Comparison of ENCODE assay signal across 31 cellular contexts in genomic region chr10:133026726-133027395, GRCh38.
"Had no signal": no experiment of that assay in that cellular context is flagged by ENCODE, and none has a peak within 500 bp of the region (broad histone marks: within the 10 kb centered on the region; RNA-seq: fewer than 3 reads in every experiment).

No MANE protein-coding gene starts in this region.

- ATAC-seq: activated CD4-positive, alpha-beta T cell treated with anti-CD3 and anti-CD28 coated beads for 36 hours; activated CD4-positive, CD25-positive, alpha-beta regulatory T cell treated with anti-CD3 and anti-CD28 coated beads, Interleukin-2, amount 50 U/mL, for 24 hours; activated CD8-positive, alpha-beta memory T cell treated with anti-CD3 and anti-CD28 coated beads, Interleukin-2, amount 10 ng/mL, durations not matched to agents 7 days and 5 days; activated CD8-positive, alpha-beta T cell treated with anti-CD3 and anti-CD28 coated beads, Interleukin-2, amount 10 ng/mL, durations not matched to agents 7 days and 5 days; activated naive CD8-positive, alpha-beta T cell treated with anti-CD3 and anti-CD28 coated beads, Interleukin-2, amount 50 U/mL, for 24 hours had no signal

- H3K9me3 ChIP-seq: ascending aorta, breast epithelium had no signal

- H3K27me3 ChIP-seq: ascending aorta, brain microvascular endothelial cell had no signal

- H3K4me3 ChIP-seq: ascending aorta, breast epithelium had no signal

- H3K4me1 ChIP-seq: ascending aorta, breast epithelium had no signal

- H3K36me3 ChIP-seq: ascending aorta, brain microvascular endothelial cell, breast epithelium had no signal

- FAIRE-seq: colon, TTC549 had no signal

- DNase-seq: activated B cell treated with CpG ODN at 0.5 μM for 24 hours; activated CD4-positive, alpha-beta memory T cell treated with anti-CD3 and anti-CD28 coated beads, Interleukin-2, amount 10 ng/mL, durations not matched to agents 7 days and 5 days; activated CD4-positive, alpha-beta T cell treated with anti-CD3 and anti-CD28 coated beads for 1 hour; activated CD4-positive, alpha-beta T cell treated with anti-CD3 and anti-CD28 coated beads for 36 hours; activated CD4-positive, alpha-beta T cell treated with anti-CD3 and anti-CD28 coated beads for 48 hours; activated CD4-positive, alpha-beta T cell treated with anti-CD3 and anti-CD28 coated beads, Interleukin-2, amount 10 ng/mL, durations not matched to agents 7 days and 5 days; activated CD4-positive, alpha-beta T cell treated with anti-CD3 and anti-CD28 coated beads, Interleukin-2, amount 50 U/mL, for 48 hours; activated CD8-positive, alpha-beta memory T cell treated with anti-CD3 and anti-CD28 coated beads for 24 hours; activated CD8-positive, alpha-beta memory T cell treated with anti-CD3 and anti-CD28 coated beads, Interleukin-2, amount 10 ng/mL, durations not matched to agents 7 days and 5 days; activated CD8-positive, alpha-beta memory T cell treated with anti-CD3 and anti-CD28 coated beads, Interleukin-2, amount 50 U/mL, for 48 hours; activated CD8-positive, alpha-beta T cell treated with anti-CD3 and anti-CD28 coated beads, Interleukin-2, amount 10 ng/mL, durations not matched to agents 7 days and 5 days; activated effector memory CD4-positive, alpha-beta T cell treated with Interleukin-2 at 50 U/mL for 16 hours; activated gamma-delta T cell; activated naive CD4-positive, alpha-beta T cell treated with anti-CD3 and anti-CD28 coated beads, Interleukin-2, amount 10 ng/mL, durations not matched to agents 7 days and 5 days; activated naive CD4-positive, alpha-beta T cell treated with Interleukin-2 at 50 U/mL for 16 hours; activated naive CD8-positive, alpha-beta T cell treated with anti-CD3 and anti-CD28 coated beads, Interleukin-2, amount 10 ng/mL, durations not matched to agents 7 days and 5 days; activated naive CD8-positive, alpha-beta T cell treated with anti-CD3 and anti-CD28 coated beads, Interleukin-2, amount 50 U/mL, for 24 hours; activated T-cell treated with anti-CD3 and anti-CD28 coated beads, Interleukin-2, amount 50 U/mL, for 24 hours; activated T-cell treated with anti-CD3 and anti-CD28 coated beads, Interleukin-2, amount 50 U/mL, for 48 hours; amygdala; anterior cingulate cortex; brain microvascular endothelial cell; caudate nucleus; T-helper 2 cell; T-helper 9 cell had no signal

- H3K27ac ChIP-seq: ascending aorta, brain microvascular endothelial cell, breast epithelium, VCaP had no signal
